ENCODE assay signal across 8 cellular contexts in the genomic region with DNA sequence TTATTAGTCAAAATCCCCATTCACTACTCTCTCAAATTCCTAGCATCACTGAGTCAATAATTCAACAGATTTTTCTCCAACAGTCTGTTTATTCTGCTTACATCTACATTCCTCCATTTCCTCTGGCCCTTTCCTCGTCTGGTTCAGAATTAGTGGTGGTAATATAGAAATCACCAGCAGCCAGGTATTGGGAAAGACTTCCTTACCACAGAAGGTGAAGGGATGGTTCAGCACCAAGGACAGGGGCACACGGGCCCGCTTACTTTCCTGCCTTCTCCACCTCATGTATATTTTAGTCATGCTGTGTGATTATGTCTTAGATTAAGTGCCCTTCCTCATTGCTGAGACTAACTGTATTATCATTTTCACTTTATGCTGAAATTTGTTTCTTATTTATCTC.
DNase-seq lines count a peak whose midpoint lies in the region; ATAC-seq and TF ChIP-seq lines count a peak whose summit lies in the region.

No MANE protein-coding gene starts in this region.

- H3K4me3 ChIP-seq in astrocyte of the spinal cord (ENCODE audit: low read depth, low read length) (no peak overlapping the region), ovary (no peak overlapping the region)

- intact Hi-C loops in ovary (cut with DNase I) = no loop called here

- TF ChIP-seq CTCF in GM20000 (IDR thresholded peaks at IDR 0.05; ENCODE audit: extremely low read depth, missing control alignments) (no peak), astrocyte of the spinal cord (IDR thresholded peaks at IDR 0.05; ENCODE audit: low read depth, low read length) (no peak), progenitor cell of endocrine pancreas (IDR thresholded peaks at IDR 0.05; ENCODE audit: unreplicated experiment) (no peak), chondrocyte (IDR thresholded peaks at IDR 0.05) (no peak), ovary (IDR thresholded peaks at IDR 0.05) (no peak)

- in situ Hi-C loops in astrocyte of the spinal cord (cut with HindIII; ENCODE audit: low sequenced_read_pairs) = no loop called here

- no peaks in the 10 kb centered on the region for H3K36me3 Mint-ChIP-seq in progenitor cell of endocrine pancreas (ENCODE audit: insufficient read depth)
- H3K36me3 Mint-ChIP-seq in chondrocyte (ENCODE audit: low read depth) = no peaks in the 10 kb centered on the region

- 1% methylated on average over 3 of the region's 3 CpGs for whole genome bisulfite sequencing in ovary, 3 donors

- H3K4me1 ChIP-seq in ovary (ENCODE audit: insufficient read depth) = no peaks in the 10 kb centered on the region

- ATAC-seq in GM19023 (IDR thresholded peaks at IDR 0.05; ENCODE audit: unreplicated experiment) = no peak

- H3K27ac ChIP-seq in ovary = no peak overlapping the region

- H3K4me1 Mint-ChIP-seq in progenitor cell of endocrine pancreas (ENCODE audit: low read depth) = peaks cover 2% of the 10 kb centered on the region
- no peaks in the 10 kb centered on the region for H3K4me1 Mint-ChIP-seq in chondrocyte (ENCODE audit: low read depth)

- H3K27me3 ChIP-seq in ovary = no peaks in the 10 kb centered on the region

- H3K27me3 Mint-ChIP-seq in progenitor cell of endocrine pancreas (no peaks in the 10 kb centered on the region), chondrocyte (ENCODE audit: low read depth) (no peaks in the 10 kb centered on the region)

- no peaks in the 10 kb centered on the region for H3K36me3 ChIP-seq in ovary

- H3K27ac Mint-ChIP-seq in progenitor cell of endocrine pancreas (no peak overlapping the region), chondrocyte (ENCODE audit: unreplicated experiment) (no peak overlapping the region)

- TF ChIP-seq POLR2A in ovary (IDR thresholded peaks at IDR 0.05) = no peak

- peaks cover 6% of the 10 kb centered on the region for H3K9me3 Mint-ChIP-seq in progenitor cell of endocrine pancreas (ENCODE audit: low read depth)
- H3K9me3 Mint-ChIP-seq in chondrocyte (ENCODE audit: low read depth) = peaks cover 5% of the 10 kb centered on the region

- no peaks in the 10 kb centered on the region for H3K9me3 ChIP-seq in ovary

- no peak for TF ChIP-seq EP300 in ovary (IDR thresholded peaks at IDR 0.05)

- peak; percentile 26 for DNase-seq in GM20000 (ENCODE audit: low spot score)
- DNase-seq in NOMO-1 treated with dmso at 0.1 percent for 144 hours (lab: John Stamatoyannopoulos, UW; ENCODE audit: unreplicated experiment) = peak; percentile 63
- peak; percentile 17 for DNase-seq in astrocyte of the spinal cord (ENCODE audit: low read depth, low spot score)
- peak; percentile 66 for DNase-seq in progenitor cell of endocrine pancreas (ENCODE audit: low spot score, unreplicated experiment)
- DNase-seq in NCI-H187 treated with DMSO at 0.1 percent for 48 hours (lab: John Stamatoyannopoulos, UW) = no peak
- no peak for DNase-seq in chondrocyte (ENCODE audit: low spot score)
- DNase-seq in ovary = no peak

- H3K4me3 Mint-ChIP-seq in progenitor cell of endocrine pancreas (ENCODE audit: low read depth) (no peak overlapping the region), chondrocyte (ENCODE audit: unreplicated experiment) (no peak overlapping the region)

Comparison
In these comparisons a context has a peak if more than half of its experiments do, and no peak if none do; other contexts are left out.
1. DNase-seq: peak in GM20000 (single experiment), NOMO-1 treated with dmso at 0.1 percent for 144 hours (single experiment), astrocyte of the spinal cord (single experiment) and progenitor cell of endocrine pancreas (single experiment); none in NCI-H187 treated with DMSO at 0.1 percent for 48 hours (single experiment), chondrocyte (single experiment) and ovary (0 of 5).